8 cellular contexts compared by ENCODE assay signal in genomic region chr10:84540617-84541288, GRCh38.
DNase-seq lines count a peak whose midpoint lies in the region; ATAC-seq, FAIRE-seq and TF ChIP-seq lines count a peak whose summit lies in the region.

No MANE protein-coding gene starts in this region.

- in situ Hi-C loops in brain microvascular endothelial cell (cut with HindIII; ENCODE audit: low pct_ligation_motif_present, low sequenced_read_pairs): loop anchor here (25.0 kb wide), 1 partner anchor 278 kb away; no protein-coding TSS in a partner anchor

- H3K4me3 ChIP-seq in brain microvascular endothelial cell (ENCODE audit: low read depth, low read length): peak overlapping the region; percentile 51

- peak; percentile 40 for DNase-seq in DMS114 treated with DMSO at 0.1 percent for 48 hours (lab: John Stamatoyannopoulos, UW; ENCODE audit: unreplicated experiment)
- DNase-seq in HTR-8/SVneo (ENCODE audit: insufficient read length, low spot score): peak; percentile 32
- DNase-seq in brain microvascular endothelial cell: peak; percentile 69
- peak; percentile 59 for DNase-seq in iris pigment epithelial cell (ENCODE audit: low read depth)
- DNase-seq in stimulated activated CD4-positive, alpha-beta T cell treated with anti-CD3 and anti-CD28 coated beads, Interleukin-15, amount 100 ng/mL, for 24 hours: peak; percentile 85
- no peak for DNase-seq in NCI-H2029 (lab: John Stamatoyannopoulos, UW)

- H3K27ac ChIP-seq in VCaP (no peak overlapping the region; the same call in 1 of the 2 replicates), brain microvascular endothelial cell (peak overlapping the region; percentile 88)

- H3K36me3 ChIP-seq in brain microvascular endothelial cell (replicated peaks): no peaks in the 10 kb centered on the region

- ATAC-seq in GM21423 (IDR thresholded peaks at IDR 0.05; ENCODE audit: unreplicated experiment): peak; percentile 85

- peak; percentile 94 for TF ChIP-seq CTCF in VCaP (conservative IDR thresholded peaks at IDR 0.05)
- peak; percentile 91 for TF ChIP-seq CTCF in brain microvascular endothelial cell (IDR thresholded peaks at IDR 0.05; ENCODE audit: low read depth, low read length, missing control alignments)

- no peaks in the 10 kb centered on the region for H3K27me3 ChIP-seq in brain microvascular endothelial cell (replicated peaks)

- FAIRE-seq in HTR-8/SVneo (lab: Jason Lieb, UNC): no peak
